ENCODE assay signal across 22 cellular contexts in the genomic region with DNA sequence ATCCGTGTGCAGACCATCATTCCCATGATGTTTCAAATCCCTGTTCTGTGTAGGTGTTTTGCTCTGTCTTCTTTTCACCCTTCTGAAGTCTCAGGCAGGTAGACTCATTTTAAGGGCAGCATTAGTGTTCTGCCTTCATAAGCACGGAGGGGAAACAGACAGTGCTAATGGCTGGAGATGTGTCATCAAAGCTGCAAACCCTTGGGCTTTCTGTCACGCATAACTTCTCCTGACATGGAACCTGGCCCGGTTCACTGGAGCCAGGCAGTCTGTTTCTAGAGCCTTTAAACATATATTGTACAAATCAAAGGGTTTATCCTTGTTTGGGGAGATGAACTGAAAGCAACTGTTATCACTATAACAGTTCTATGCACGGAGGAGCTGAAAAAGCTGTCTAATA.
"Had no signal": no experiment of that assay in that cellular context is flagged by ENCODE, and none has a peak within 500 bp of the region (broad histone marks: within the 10 kb centered on the region; RNA-seq: fewer than 3 reads in every experiment).

No MANE protein-coding gene starts in this region.

- FAIRE-seq: islet of Langerhans had no signal

- ATAC-seq: activated CD4-positive, alpha-beta T cell treated with anti-CD3 and anti-CD28 coated beads for 36 hours; gastrocnemius medialis; left colon; naive thymus-derived CD4-positive, alpha-beta T cell; T-helper 17 cell had no signal

- DNase-seq: activated B cell treated with CpG ODN at 0.5 μM for 24 hours; activated CD4-positive, alpha-beta T cell treated with anti-CD3 and anti-CD28 coated beads for 36 hours; activated CD4-positive, alpha-beta T cell treated with anti-CD3 and anti-CD28 coated beads, Interleukin-2, amount 50 U/mL, for 4 hours; activated gamma-delta T cell; activated naive CD4-positive, alpha-beta T cell treated with anti-CD3 and anti-CD28 coated beads, Interleukin-2, amount 10 ng/mL, durations not matched to agents 7 days and 5 days; activated naive CD8-positive, alpha-beta T cell treated with anti-CD3 and anti-CD28 coated beads, Interleukin-2, amount 10 ng/mL, durations not matched to agents 7 days and 5 days; activated T-cell treated with anti-CD3 and anti-CD28 coated beads, Interleukin-2, amount 50 U/mL, for 24 hours; cerebellar nuclear complex; colonic mucosa; effector memory CD4-positive, alpha-beta T cell; erythroblast; gastrocnemius medialis; glutamatergic neuron; left colon; naive thymus-derived CD4-positive, alpha-beta T cell; ovary; spleen; stimulated activated naive CD4-positive, alpha-beta T cell; T-helper 17 cell; T1000; transverse colon had no signal
